Comparison of ENCODE assay signal across 8 cellular contexts in the genomic region with DNA sequence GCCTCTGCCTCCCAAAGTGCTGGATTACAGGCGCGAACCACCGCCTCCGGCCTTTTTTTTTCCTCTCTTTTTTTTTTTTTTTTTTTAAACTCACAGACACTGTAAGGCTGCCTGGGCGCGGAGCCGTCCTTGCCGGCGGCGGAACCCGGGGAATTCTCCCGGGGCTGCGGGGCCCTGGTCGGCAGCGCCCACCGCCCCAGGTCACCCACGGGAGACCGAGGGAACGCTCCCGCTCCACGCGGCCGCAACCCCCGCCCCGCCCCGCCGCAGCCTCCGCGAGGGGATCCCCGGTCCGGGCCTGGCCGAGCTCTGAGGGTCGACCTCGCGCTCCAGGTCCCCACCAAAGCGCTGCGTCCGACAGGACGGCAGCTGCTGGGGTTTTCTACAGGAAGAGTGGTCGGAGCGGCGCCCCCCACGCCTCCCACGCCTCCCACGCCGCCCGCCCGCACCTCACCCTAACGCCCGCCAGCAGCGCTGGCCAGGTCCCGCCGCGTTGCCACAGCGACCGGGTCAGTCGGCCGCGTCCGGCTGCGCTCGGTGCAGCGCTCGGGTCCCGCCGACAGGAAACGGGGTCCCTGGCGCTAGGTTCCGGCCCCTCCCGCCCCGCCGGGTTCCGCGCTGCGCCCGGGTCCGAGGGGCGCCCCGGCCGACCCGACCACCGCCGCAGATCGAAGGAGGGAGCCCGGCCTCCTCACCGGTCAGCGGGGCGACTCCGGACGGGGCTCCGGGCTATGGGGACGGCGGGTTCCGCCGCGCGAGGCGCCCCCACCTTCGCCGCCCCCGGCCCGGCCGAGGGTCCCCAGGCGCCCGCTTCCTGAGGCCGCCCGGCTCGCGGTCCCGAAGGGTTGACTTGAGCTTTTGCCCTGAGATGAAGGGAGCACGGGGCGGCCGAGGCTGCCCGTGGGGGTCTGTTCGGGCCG.
DNase-seq lines count a peak whose midpoint lies in the region; TF ChIP-seq lines count a peak whose summit lies in the region.

A gene with protein sequence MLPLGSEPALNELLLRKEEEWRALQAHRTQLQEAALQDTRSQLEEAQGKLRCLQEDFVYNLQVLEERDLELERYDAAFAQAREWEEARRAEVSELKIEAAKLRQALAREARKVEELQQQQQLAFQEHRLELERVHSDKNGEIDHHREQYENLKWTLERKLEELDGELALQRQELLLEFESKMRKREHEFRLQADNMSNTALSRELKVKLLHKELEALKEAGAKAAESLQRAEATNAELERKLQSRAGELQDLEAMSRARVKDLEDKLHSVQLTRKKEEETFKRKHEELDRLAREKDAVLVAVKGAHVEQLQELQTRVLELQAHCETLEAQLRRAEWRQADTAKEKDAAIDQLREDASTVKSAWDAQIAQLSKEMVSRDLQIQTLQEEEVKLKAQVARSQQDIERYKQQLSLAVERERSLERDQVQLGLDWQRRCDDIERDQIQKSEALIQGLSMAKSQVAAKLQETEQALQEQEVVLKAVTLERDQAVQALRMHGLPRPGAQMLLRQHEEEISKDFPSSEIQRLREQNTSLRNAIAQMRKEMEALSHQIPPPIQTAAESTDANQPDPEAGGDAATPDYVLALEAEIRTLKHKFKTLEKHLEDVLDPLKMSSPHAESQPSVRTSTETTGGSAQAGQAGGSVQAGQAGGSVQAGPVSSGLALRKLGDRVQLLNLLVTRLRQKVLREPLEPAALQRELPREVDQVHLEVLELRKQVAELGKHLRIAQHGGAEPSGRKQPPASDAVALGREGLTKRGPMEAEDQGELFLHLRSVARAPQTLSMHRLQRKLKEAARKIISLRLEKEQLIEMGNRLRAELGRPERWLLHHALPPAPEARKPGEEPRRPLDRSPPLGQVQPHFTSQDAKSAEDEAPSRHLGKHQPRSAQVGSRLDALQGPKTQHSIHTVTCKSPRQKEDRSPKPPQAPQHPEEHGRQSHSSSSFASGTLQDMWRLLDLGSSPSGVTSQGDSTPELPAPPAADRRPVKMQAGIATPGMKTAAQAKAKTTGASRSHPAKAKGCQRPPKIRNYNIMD (minus strand): TSS at position 512 of the 920 bp plus-strand sequence. CDS start 10,898 bp downstream, outside the sequence.

- DNase-seq in DMS153 (lab: John Stamatoyannopoulos, UW) (peak; percentile 37), DMS153 treated with DMSO at 0.1 percent for 48 hours (lab: John Stamatoyannopoulos, UW; ENCODE audit: unreplicated experiment) (no peak), HFF-Myc (ENCODE audit: extremely low read depth, low read depth) (no peak), NCI-H1092 (lab: John Stamatoyannopoulos, UW) (peak; percentile 71), choroid plexus epithelial cell (ENCODE audit: low read depth) (peak; percentile 79)
- DNase-seq in activated CD4-positive, CD25-positive, alpha-beta regulatory T cell (lab: John Stamatoyannopoulos, UW): peak; percentile 49 to 60 (median 54)
- DNase-seq in stimulated activated CD4-positive, alpha-beta T cell treated with anti-CD3 and anti-CD28 coated beads, Interleukin-1b, Interleukin-23, amount 100 ng/mL, for 48 hours: peak; percentile 76

- H3K27ac ChIP-seq in layer of hippocampus (ENCODE audit: low read depth, low read length): peak within 1 kb of the TSS; percentile 65

- TF ChIP-seq CTCF in HFF-Myc (IDR thresholded peaks at IDR 0.05; ENCODE audit: low read depth, low read length, missing control alignments): no peak
- TF ChIP-seq CTCF in choroid plexus epithelial cell (conservative IDR thresholded peaks at IDR 0.05; ENCODE audit: low read depth, low read length): no peak

- H3K27me3 ChIP-seq in layer of hippocampus (ENCODE audit: control insufficient read depth, insufficient read depth, low read length): no peaks in the 10 kb centered on the region

- peak within 1 kb of the TSS; percentile 72 for H3K4me3 ChIP-seq in HFF-Myc (replicated peaks; ENCODE audit: low read depth, low read length)
- H3K4me3 ChIP-seq in choroid plexus epithelial cell (ENCODE audit: low read depth, low read length): peak within 1 kb of the TSS; percentile 79

Comparison
In these comparisons a context has a peak if more than half of its experiments do, and no peak if none do; other contexts are left out.
1. DNase-seq: peak in DMS153 (single experiment), NCI-H1092 (single experiment), activated CD4-positive, CD25-positive, alpha-beta regulatory T cell (4 of 4), choroid plexus epithelial cell (single experiment) and stimulated activated CD4-positive, alpha-beta T cell treated with anti-CD3 and anti-CD28 coated beads, Interleukin-1b, Interleukin-23, amount 100 ng/mL, for 48 hours (single experiment); none in DMS153 treated with DMSO at 0.1 percent for 48 hours (single experiment) and HFF-Myc (single experiment).